10 cellular contexts compared by ENCODE assay signal in the genomic region with DNA sequence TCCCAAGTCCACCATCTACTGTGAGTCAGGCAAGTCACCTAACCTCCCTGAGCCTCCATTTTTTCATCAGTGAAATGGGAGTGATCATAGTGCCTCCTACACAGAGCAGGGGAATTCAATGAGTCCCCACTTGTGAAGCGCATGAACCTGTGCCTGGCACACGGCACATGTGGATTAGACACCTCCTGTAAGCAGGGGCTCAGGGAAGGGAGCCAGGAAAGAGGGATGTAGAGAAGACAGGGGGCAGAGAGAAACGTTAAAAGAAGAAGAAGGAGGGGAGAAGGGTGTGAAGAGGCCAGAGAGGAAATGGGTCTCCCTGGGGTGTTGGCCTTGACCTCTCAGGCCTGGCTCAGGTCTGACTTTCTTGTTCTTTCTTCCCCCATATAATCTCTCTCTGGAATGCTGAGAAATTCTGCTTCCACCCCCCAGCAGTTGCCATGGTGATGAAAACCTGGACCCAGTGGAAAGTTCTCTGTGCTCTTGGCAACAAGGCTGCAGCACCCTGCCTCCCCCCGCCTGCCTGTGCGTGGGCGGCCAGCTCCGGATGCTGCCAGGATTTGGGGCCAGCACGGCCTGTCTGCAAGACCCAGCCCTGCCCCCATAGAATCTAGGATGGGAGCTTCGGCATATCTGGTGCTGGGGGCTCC.
A peak's percentile ranks its signal among the peaks of the same experiment; 100 is the strongest.
DNase-seq lines count a peak whose midpoint lies in the region; ATAC-seq and TF ChIP-seq lines count a peak whose summit lies in the region.
"Had no signal": no experiment of that assay in that cellular context is flagged by ENCODE, and none has a peak within 500 bp of the region (broad histone marks: within the 10 kb centered on the region; RNA-seq: fewer than 3 reads in every experiment).

No MANE protein-coding gene starts in this region.

- no peak overlapping the region for H2BK5ac ChIP-seq in neuronal stem cell (ENCODE audit: low read length)

- H3K4me3 ChIP-seq in AG09309 (ENCODE audit: control insufficient read depth, low read depth, low read length) = no peak overlapping the region
- H3K4me3 ChIP-seq in fibroblast of the aortic adventitia (ENCODE audit: low read depth, low read length) = no peak overlapping the region
- H3K4me3 ChIP-seq in neuronal stem cell (ENCODE audit: low read length in 2 of 2) = no peak overlapping the region

- H3K9ac ChIP-seq in neuronal stem cell (ENCODE audit: low read depth, low read length, poor library complexity) = no peak overlapping the region

- no peaks in the 10 kb centered on the region for H3K36me3 ChIP-seq in neuronal stem cell (replicated peaks in 1 of 2; ENCODE audit: control insufficient read depth in 2 of 2, insufficient read depth in 2 of 2, low read length in 2 of 2)

- no peak overlapping the region for H3K4ac ChIP-seq in neuronal stem cell (ENCODE audit: low read length)

- peak overlapping the region; percentile 63 for H2BK15ac ChIP-seq in neuronal stem cell (ENCODE audit: low read length)

- no peak overlapping the region for H3K14ac ChIP-seq in neuronal stem cell (ENCODE audit: low read length)

- no peaks in the 10 kb centered on the region for H3K27me3 ChIP-seq in neuronal stem cell (ENCODE audit: control insufficient read depth in 3 of 3, insufficient read depth in 3 of 3, low read depth in 1 of 3, low read length in 3 of 3)

- TF ChIP-seq CTCF in AG09309 (IDR thresholded peaks at IDR 0.05; ENCODE audit: control insufficient read depth, insufficient read depth, low read depth, low read length, missing control alignments) (no peak), fibroblast of the aortic adventitia (IDR thresholded peaks at IDR 0.05; ENCODE audit: insufficient read depth, low read length) (no peak)

- no peak overlapping the region for H2BK120ac ChIP-seq in neuronal stem cell (ENCODE audit: low read depth, low read length)

- peak overlapping the region; percentile 53 for H3K18ac ChIP-seq in neuronal stem cell (ENCODE audit: low read length)

- no peaks in the 10 kb centered on the region for H3K9me3 ChIP-seq in neuronal stem cell (replicated peaks in 1 of 2; ENCODE audit: control insufficient read depth in 2 of 2, insufficient read depth in 1 of 2, low read depth in 1 of 2, low read length in 2 of 2)

- ATAC-seq in GM21423 (IDR thresholded peaks at IDR 0.05; ENCODE audit: unreplicated experiment) = no peak
- no peak for ATAC-seq in HG02970 (IDR thresholded peaks at IDR 0.05; ENCODE audit: low FRiP score, unreplicated experiment)

- no peak overlapping the region for H4K8ac ChIP-seq in neuronal stem cell (ENCODE audit: low read depth, low read length)

- no peak overlapping the region for H3K4me2 ChIP-seq in neuronal stem cell (ENCODE audit: insufficient read depth, low read length, poor library complexity, severe bottlenecking)

- peak overlapping the region; percentile 36 for H2BK12ac ChIP-seq in neuronal stem cell (ENCODE audit: low read length)

- H4K91ac ChIP-seq in neuronal stem cell (ENCODE audit: low read depth, low read length, poor library complexity) = no peak overlapping the region

- H3K27ac ChIP-seq in neuronal stem cell (replicated peaks; ENCODE audit: low read length) = no peak overlapping the region

- H3K23ac ChIP-seq in neuronal stem cell (ENCODE audit: low read depth, low read length, poor library complexity) = no peak overlapping the region

- H2AK5ac ChIP-seq in neuronal stem cell (ENCODE audit: low read depth, low read length) = peak overlapping the region; percentile 74

- H3K4me1 ChIP-seq in neuronal stem cell (ENCODE audit: control insufficient read depth in 2 of 2, insufficient read depth in 1 of 2, low read depth in 1 of 2, low read length in 2 of 2) = peaks cover 20 to 22% of the 10 kb centered on the region in 2 donors

- H2AFZ ChIP-seq in neuronal stem cell (ENCODE audit: low read length) = peak overlapping the region; percentile 72

- peaks cover 1% of the 10 kb centered on the region for H3K79me1 ChIP-seq in neuronal stem cell (ENCODE audit: low read depth, low read length)

- no CpG with 5 or more reads among the region's 9 CpGs for WGBS in neuronal stem cell (ENCODE audit: extremely low coverage in 2 of 2, insufficient read length in 2 of 2, insufficient replicate concordance in 1 of 2), 2 donors

- DNase-seq in AG09309 (ENCODE audit: low read depth) (peak; percentile 10), NCI-H226 (peak; percentile 13), fibroblast of the aortic adventitia (ENCODE audit: low read depth) (peak; percentile 82), neuronal stem cell (ENCODE audit: low spot score) (no peak), NCI-H345 treated with DMSO at 0.1 percent for 48 hours (lab: John Stamatoyannopoulos, UW; ENCODE audit: unreplicated experiment) (no peak)
- no peak for DNase-seq in effector CD4-positive, alpha-beta T cell
- DNase-seq: CD4-positive, CD25-positive, alpha-beta regulatory T cell; NCI-H1105 treated with DMSO at 0.1 percent for 48 hours had no signal

Comparison
In these comparisons a context has a peak if more than half of its experiments do, and no peak if none do; other contexts are left out.
1. DNase-seq: peak in AG09309 (single experiment), NCI-H226 (single experiment) and fibroblast of the aortic adventitia (single experiment); none in neuronal stem cell (single experiment), NCI-H345 treated with DMSO at 0.1 percent for 48 hours (single experiment) and effector CD4-positive, alpha-beta T cell (single experiment).